In the genomic region with DNA sequence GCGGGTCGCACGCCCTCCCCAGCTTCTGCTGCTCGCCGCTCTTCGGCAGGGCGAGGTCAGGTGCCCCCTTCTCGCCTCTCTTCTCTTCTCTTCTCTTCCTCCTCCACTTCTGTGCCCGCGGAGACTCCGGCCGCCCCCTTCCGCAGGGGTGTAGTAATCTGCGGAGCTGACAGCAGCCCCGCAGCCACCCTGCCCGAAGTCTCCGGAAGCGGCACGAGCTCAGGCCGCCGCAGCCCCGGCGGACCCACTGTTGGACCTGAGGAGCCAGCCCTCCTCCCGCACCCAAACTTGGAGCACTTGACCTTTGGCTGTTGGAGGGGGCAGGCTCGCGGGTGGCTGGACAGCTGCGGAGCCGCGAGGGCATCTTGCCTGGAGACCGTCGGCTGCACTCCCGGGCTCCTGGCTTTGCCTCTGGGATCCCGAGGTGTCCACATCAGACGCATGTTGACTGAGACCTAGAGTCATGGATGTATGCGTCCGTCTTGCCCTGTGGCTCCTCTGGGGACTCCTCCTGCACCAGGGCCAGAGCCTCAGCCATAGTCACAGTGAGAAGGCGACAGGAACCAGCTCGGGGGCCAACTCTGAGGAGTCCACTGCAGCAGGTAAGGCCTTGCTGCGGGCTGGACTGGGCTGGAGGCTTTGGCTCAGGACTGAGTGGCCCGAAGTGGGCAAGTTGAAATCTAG, we compare ENCODE assay signal across 1 cellular context.
TF ChIP-seq lines count a peak whose summit lies in the region.

No MANE protein-coding gene starts in this region.

TF ChIP-seq in HepG2, 621 proteins besides CTCF, POLR2A, EP300 and RAD21 (continued from another document and continues in another):
- TF ChIP-seq, protein P1, sequence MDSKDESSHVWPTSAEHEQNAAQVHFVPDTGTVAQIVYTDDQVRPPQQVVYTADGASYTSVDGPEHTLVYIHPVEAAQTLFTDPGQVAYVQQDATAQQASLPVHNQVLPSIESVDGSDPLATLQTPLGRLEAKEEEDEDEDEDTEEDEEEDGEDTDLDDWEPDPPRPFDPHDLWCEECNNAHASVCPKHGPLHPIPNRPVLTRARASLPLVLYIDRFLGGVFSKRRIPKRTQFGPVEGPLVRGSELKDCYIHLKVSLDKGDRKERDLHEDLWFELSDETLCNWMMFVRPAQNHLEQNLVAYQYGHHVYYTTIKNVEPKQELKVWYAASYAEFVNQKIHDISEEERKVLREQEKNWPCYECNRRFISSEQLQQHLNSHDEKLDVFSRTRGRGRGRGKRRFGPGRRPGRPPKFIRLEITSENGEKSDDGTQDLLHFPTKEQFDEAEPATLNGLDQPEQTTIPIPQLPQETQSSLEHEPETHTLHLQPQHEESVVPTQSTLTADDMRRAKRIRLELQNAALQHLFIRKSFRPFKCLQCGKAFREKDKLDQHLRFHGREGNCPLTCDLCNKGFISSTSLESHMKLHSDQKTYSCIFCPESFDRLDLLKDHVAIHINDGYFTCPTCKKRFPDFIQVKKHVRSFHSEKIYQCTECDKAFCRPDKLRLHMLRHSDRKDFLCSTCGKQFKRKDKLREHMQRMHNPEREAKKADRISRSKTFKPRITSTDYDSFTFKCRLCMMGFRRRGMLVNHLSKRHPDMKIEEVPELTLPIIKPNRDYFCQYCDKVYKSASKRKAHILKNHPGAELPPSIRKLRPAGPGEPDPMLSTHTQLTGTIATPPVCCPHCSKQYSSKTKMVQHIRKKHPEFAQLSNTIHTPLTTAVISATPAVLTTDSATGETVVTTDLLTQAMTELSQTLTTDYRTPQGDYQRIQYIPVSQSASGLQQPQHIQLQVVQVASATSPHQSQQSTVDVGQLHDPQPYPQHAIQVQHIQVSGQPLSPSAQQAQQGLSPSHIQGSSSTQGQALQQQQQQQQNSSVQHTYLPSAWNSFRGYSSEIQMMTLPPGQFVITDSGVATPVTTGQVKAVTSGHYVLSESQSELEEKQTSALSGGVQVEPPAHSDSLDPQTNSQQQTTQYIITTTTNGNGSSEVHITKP (CRISPR knock-in tag; IDR thresholded peaks at IDR 0.05; ENCODE audit: low read depth), result no peak; the same call in 1 of the 2 replicates
- TF ChIP-seq GPN1 (CRISPR knock-in tag; IDR thresholded peaks at IDR 0.05; ENCODE audit: borderline replicate concordance) (no peak), ELF3 (CRISPR knock-in tag; IDR thresholded peaks at IDR 0.05) (0 out of 2 replicates have a peak, but pooled peaks have one; percentile 15), HMG20B (CRISPR knock-in tag; conservative IDR thresholded peaks at IDR 0.05) (no peak), KMT2A (CRISPR knock-in tag; IDR thresholded peaks at IDR 0.05) (peak; percentile 56), FOXK2 (IDR thresholded peaks at IDR 0.05) (no peak), ZNF644 (CRISPR knock-in tag; IDR thresholded peaks at IDR 0.05; ENCODE audit: low read depth) (no peak), ZNF382 (CRISPR knock-in tag; IDR thresholded peaks at IDR 0.05; ENCODE audit: borderline replicate concordance) (no peak), ZFP41 (CRISPR knock-in tag; IDR thresholded peaks at IDR 0.05; ENCODE audit: borderline replicate concordance) (no peak), ZNF30 (CRISPR knock-in tag; IDR thresholded peaks at IDR 0.05) (0 out of 2 replicates have a peak, but pooled peaks have one; percentile 28), KDM5B (CRISPR knock-in tag; IDR thresholded peaks at IDR 0.05; ENCODE audit: borderline replicate concordance) (peak; percentile 82; the same call in 1 of the 2 replicates), BORCS8-MEF2B (CRISPR knock-in tag; IDR thresholded peaks at IDR 0.05) (0 out of 2 replicates have a peak, but pooled peaks have one; percentile 40), ZNF839 (CRISPR knock-in tag; IDR thresholded peaks at IDR 0.05; ENCODE audit: borderline replicate concordance) (0 out of 2 replicates have a peak, but pooled peaks have one; percentile 20), RBM39 (IDR thresholded peaks at IDR 0.05; ENCODE audit: low read depth, low read length, poor library complexity, severe bottlenecking) (peak; percentile 63), HNRNPL (IDR thresholded peaks at IDR 0.05; ENCODE audit: low read depth, low read length) (peak; percentile 85), DNMT1 (CRISPR knock-in tag; IDR thresholded peaks at IDR 0.05) (0 out of 2 replicates have a peak, but pooled peaks have one; percentile 58), ZNF33A (CRISPR knock-in tag; IDR thresholded peaks at IDR 0.05; ENCODE audit: borderline replicate concordance) (no peak), FOXA3 (CRISPR knock-in tag; IDR thresholded peaks at IDR 0.05) (peak; percentile 35), HOXA9 (CRISPR knock-in tag; IDR thresholded peaks at IDR 0.05; ENCODE audit: borderline replicate concordance) (no peak), ZIK1 (CRISPR knock-in tag; IDR thresholded peaks at IDR 0.05; ENCODE audit: borderline replicate concordance, low read depth) (no peak), SAP130 (CRISPR knock-in tag; IDR thresholded peaks at IDR 0.05; ENCODE audit: low read depth) (peak; percentile 71), CBX5 (CRISPR knock-in tag; IDR thresholded peaks at IDR 0.05; ENCODE audit: borderline replicate concordance) (no peak), SMAD9 (CRISPR knock-in tag; IDR thresholded peaks at IDR 0.05) (no peak), KAT8 (CRISPR knock-in tag; IDR thresholded peaks at IDR 0.05) (no peak), CEBPB (IDR thresholded peaks at IDR 0.05; ENCODE audit: borderline replicate concordance, low read depth, low read length) (no peak), FOXC1 (CRISPR knock-in tag; IDR thresholded peaks at IDR 0.05; ENCODE audit: borderline replicate concordance) (no peak), CAMTA2 (CRISPR knock-in tag; IDR thresholded peaks at IDR 0.05; ENCODE audit: borderline replicate concordance) (no peak), ZNF724P (CRISPR knock-in tag; IDR thresholded peaks at IDR 0.05; ENCODE audit: borderline replicate concordance) (0 out of 2 replicates have a peak, but pooled peaks have one; percentile 38), AGO2 (optimal IDR thresholded peaks at IDR 0.05; ENCODE audit: low read depth, low read length) (peak; percentile 41), ZBTB7B (CRISPR knock-in tag; IDR thresholded peaks at IDR 0.05) (peak; percentile 59; the same call in 1 of the 2 replicates), ZNF557 (CRISPR knock-in tag; IDR thresholded peaks at IDR 0.05) (0 out of 2 replicates have a peak, but pooled peaks have one; percentile 24), JUN (CRISPR knock-in tag; IDR thresholded peaks at IDR 0.05) (no peak), SOX13 (IDR thresholded peaks at IDR 0.05) (no peak), SOX13 (CRISPR knock-in tag; conservative IDR thresholded peaks at IDR 0.05 in 1 of 2, IDR thresholded peaks at IDR 0.05 in 1 of 2) (0 out of 4 replicates have a peak, but pooled peaks of 1 of the 2 experiments have one; percentile 4)
- TF ChIP-seq, protein P2, sequence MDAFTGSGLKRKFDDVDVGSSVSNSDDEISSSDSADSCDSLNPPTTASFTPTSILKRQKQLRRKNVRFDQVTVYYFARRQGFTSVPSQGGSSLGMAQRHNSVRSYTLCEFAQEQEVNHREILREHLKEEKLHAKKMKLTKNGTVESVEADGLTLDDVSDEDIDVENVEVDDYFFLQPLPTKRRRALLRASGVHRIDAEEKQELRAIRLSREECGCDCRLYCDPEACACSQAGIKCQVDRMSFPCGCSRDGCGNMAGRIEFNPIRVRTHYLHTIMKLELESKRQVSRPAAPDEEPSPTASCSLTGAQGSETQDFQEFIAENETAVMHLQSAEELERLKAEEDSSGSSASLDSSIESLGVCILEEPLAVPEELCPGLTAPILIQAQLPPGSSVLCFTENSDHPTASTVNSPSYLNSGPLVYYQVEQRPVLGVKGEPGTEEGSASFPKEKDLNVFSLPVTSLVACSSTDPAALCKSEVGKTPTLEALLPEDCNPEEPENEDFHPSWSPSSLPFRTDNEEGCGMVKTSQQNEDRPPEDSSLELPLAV (CRISPR knock-in tag; conservative IDR thresholded peaks at IDR 0.05; ENCODE audit: low read depth), result no peak
- TF ChIP-seq, protein P3, sequence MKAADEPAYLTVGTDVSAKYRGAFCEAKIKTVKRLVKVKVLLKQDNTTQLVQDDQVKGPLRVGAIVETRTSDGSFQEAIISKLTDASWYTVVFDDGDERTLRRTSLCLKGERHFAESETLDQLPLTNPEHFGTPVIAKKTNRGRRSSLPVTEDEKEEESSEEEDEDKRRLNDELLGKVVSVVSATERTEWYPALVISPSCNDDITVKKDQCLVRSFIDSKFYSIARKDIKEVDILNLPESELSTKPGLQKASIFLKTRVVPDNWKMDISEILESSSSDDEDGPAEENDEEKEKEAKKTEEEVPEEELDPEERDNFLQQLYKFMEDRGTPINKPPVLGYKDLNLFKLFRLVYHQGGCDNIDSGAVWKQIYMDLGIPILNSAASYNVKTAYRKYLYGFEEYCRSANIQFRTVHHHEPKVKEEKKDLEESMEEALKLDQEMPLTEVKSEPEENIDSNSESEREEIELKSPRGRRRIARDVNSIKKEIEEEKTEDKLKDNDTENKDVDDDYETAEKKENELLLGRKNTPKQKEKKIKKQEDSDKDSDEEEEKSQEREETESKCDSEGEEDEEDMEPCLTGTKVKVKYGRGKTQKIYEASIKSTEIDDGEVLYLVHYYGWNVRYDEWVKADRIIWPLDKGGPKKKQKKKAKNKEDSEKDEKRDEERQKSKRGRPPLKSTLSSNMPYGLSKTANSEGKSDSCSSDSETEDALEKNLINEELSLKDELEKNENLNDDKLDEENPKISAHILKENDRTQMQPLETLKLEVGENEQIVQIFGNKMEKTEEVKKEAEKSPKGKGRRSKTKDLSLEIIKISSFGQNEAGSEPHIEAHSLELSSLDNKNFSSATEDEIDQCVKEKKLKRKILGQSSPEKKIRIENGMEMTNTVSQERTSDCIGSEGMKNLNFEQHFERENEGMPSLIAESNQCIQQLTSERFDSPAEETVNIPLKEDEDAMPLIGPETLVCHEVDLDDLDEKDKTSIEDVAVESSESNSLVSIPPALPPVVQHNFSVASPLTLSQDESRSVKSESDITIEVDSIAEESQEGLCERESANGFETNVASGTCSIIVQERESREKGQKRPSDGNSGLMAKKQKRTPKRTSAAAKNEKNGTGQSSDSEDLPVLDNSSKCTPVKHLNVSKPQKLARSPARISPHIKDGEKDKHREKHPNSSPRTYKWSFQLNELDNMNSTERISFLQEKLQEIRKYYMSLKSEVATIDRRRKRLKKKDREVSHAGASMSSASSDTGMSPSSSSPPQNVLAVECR (CRISPR knock-in tag; IDR thresholded peaks at IDR 0.05; ENCODE audit: borderline replicate concordance), result peak; percentile 45
- TF ChIP-seq, protein P4, sequence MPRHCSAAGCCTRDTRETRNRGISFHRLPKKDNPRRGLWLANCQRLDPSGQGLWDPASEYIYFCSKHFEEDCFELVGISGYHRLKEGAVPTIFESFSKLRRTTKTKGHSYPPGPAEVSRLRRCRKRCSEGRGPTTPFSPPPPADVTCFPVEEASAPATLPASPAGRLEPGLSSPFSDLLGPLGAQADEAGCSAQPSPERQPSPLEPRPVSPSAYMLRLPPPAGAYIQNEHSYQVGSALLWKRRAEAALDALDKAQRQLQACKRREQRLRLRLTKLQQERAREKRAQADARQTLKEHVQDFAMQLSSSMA (CRISPR knock-in tag; IDR thresholded peaks at IDR 0.05), result no peak
- TF ChIP-seq, protein P5, sequence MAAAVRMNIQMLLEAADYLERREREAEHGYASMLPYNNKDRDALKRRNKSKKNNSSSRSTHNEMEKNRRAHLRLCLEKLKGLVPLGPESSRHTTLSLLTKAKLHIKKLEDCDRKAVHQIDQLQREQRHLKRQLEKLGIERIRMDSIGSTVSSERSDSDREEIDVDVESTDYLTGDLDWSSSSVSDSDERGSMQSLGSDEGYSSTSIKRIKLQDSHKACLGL (CRISPR knock-in tag; IDR thresholded peaks at IDR 0.05), result peak; percentile 75
- TF ChIP-seq, protein P6, sequence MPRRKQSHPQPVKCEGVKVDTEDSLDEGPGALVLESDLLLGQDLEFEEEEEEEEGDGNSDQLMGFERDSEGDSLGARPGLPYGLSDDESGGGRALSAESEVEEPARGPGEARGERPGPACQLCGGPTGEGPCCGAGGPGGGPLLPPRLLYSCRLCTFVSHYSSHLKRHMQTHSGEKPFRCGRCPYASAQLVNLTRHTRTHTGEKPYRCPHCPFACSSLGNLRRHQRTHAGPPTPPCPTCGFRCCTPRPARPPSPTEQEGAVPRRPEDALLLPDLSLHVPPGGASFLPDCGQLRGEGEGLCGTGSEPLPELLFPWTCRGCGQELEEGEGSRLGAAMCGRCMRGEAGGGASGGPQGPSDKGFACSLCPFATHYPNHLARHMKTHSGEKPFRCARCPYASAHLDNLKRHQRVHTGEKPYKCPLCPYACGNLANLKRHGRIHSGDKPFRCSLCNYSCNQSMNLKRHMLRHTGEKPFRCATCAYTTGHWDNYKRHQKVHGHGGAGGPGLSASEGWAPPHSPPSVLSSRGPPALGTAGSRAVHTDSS (CRISPR knock-in tag; conservative IDR thresholded peaks at IDR 0.05), result no peak
- TF ChIP-seq, protein P7, sequence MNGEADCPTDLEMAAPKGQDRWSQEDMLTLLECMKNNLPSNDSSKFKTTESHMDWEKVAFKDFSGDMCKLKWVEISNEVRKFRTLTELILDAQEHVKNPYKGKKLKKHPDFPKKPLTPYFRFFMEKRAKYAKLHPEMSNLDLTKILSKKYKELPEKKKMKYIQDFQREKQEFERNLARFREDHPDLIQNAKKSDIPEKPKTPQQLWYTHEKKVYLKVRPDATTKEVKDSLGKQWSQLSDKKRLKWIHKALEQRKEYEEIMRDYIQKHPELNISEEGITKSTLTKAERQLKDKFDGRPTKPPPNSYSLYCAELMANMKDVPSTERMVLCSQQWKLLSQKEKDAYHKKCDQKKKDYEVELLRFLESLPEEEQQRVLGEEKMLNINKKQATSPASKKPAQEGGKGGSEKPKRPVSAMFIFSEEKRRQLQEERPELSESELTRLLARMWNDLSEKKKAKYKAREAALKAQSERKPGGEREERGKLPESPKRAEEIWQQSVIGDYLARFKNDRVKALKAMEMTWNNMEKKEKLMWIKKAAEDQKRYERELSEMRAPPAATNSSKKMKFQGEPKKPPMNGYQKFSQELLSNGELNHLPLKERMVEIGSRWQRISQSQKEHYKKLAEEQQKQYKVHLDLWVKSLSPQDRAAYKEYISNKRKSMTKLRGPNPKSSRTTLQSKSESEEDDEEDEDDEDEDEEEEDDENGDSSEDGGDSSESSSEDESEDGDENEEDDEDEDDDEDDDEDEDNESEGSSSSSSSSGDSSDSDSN (CRISPR knock-in tag; IDR thresholded peaks at IDR 0.05), result peak; percentile 62
- TF ChIP-seq, protein P8, sequence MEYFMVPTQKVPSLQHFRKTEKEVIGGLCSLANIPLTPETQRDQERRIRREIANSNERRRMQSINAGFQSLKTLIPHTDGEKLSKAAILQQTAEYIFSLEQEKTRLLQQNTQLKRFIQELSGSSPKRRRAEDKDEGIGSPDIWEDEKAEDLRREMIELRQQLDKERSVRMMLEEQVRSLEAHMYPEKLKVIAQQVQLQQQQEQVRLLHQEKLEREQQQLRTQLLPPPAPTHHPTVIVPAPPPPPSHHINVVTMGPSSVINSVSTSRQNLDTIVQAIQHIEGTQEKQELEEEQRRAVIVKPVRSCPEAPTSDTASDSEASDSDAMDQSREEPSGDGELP (IDR thresholded peaks at IDR 0.05; ENCODE audit: borderline replicate concordance, low read depth), result peak; percentile 20; the same call in 1 of the 2 replicates
- TF ChIP-seq, protein P9, sequence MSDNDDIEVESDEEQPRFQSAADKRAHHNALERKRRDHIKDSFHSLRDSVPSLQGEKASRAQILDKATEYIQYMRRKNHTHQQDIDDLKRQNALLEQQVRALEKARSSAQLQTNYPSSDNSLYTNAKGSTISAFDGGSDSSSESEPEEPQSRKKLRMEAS (IDR thresholded peaks at IDR 0.05), result peak; percentile 50; the same call in 1 of the 2 replicates
- TF ChIP-seq, protein P10, sequence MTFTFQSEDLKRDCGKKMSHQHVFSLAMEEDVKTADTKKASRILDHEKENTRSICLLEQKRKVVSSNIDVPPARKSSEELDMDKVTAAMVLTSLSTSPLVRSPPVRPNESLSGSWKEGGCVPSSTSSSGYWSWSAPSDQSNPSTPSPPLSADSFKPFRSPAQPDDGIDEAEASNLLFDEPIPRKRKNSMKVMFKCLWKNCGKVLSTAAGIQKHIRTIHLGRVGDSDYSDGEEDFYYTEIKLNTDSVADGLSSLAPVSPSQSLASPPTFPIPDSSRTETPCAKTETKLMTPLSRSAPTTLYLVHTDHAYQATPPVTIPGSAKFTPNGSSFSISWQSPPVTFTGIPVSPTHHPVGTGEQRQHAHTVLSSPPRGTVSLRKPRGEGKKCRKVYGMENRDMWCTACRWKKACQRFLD (CRISPR knock-in tag; IDR thresholded peaks at IDR 0.05; ENCODE audit: borderline replicate concordance), result no peak
